8 cellular contexts compared by ENCODE assay signal in the genomic region with DNA sequence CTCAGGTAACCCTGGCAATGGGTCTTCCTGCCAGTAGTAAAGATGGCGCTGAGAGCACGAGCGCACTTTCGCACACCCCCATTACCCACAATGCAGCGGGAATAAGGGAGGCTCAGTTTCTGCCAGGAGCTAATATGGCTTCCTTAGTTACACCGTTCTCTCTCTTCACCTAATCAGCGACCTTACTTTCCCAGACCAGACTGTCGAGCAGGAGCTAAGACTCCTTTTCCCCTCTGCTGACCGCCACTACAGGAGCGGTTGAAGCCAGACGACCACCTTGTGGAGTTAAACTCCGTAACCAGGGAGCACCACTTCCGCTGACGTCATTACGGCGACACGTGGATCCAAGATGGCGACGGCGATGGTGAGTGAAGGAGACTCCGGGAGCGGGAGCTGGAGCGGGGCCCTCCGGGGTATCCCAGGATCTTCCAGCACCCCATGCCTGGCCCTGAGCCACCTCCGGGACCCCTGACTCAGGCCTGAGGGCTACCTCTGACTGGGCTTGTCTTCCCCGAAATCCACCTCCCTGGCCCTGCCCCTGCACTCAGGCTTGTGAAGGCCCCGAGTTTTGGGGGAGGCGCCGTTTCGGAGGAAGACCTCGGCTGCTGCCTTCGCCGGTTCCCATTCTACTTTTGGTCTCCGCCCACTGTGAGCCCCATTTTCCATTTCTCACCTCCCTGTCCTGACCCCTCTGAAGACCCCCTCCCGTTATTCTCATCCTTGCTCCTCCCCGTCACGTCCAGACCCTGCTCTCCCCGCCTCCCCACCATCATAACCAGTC. TPM values are rescaled to one million over a fixed set of nuclear protein-coding genes. Genes with fewer than 3 reads are reported as not detected.
DNase-seq lines count a peak whose midpoint lies in the region; ATAC-seq, FAIRE-seq and TF ChIP-seq lines count a peak whose summit lies in the region.

A gene with protein sequence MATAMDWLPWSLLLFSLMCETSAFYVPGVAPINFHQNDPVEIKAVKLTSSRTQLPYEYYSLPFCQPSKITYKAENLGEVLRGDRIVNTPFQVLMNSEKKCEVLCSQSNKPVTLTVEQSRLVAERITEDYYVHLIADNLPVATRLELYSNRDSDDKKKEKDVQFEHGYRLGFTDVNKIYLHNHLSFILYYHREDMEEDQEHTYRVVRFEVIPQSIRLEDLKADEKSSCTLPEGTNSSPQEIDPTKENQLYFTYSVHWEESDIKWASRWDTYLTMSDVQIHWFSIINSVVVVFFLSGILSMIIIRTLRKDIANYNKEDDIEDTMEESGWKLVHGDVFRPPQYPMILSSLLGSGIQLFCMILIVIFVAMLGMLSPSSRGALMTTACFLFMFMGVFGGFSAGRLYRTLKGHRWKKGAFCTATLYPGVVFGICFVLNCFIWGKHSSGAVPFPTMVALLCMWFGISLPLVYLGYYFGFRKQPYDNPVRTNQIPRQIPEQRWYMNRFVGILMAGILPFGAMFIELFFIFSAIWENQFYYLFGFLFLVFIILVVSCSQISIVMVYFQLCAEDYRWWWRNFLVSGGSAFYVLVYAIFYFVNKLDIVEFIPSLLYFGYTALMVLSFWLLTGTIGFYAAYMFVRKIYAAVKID (plus strand): TSS at position 323 of the 781 bp plus-strand sequence. CDS start 27 bp downstream, at position 350.

- H3K79me2 ChIP-seq in HepG2 (ENCODE audit: insufficient read depth, low read length) = peaks cover 50% of the 10 kb centered on the region

- H3K27ac ChIP-seq in C4-2B = peak within 1 kb of the TSS; percentile 94
- H3K27ac ChIP-seq in HepG2 (ENCODE audit: extremely low read length, insufficient read depth, low read length) = peak within 1 kb of the TSS; percentile 98

- TSS peak; percentile 93 for BruUV-seq in HepG2 (replicated peaks; lab: Mats Ljungman, UMichigan)

- TF ChIP-seq POLR2A in HepG2 (IDR thresholded peaks at IDR 0.05; ENCODE audit: insufficient read depth in 1 of 2, low read depth in 2 of 2, low read length in 2 of 2) = peak; percentile 92 to 96

- peak within 1 kb of the TSS; percentile 100 for H2AFZ ChIP-seq in HepG2 (ENCODE audit: low read length)

- peak; percentile 3 to 43; a peak in 1 of 4 replicates for TF ChIP-seq EP300 in HepG2 (IDR thresholded peaks at IDR 0.05; ENCODE audit: low read depth in 2 of 2, low read length in 2 of 2)
- peak; percentile 47; the same call in 1 of the 2 replicates for TF ChIP-seq EP300 in HepG2 (CRISPR knock-in tag; IDR thresholded peaks at IDR 0.05; ENCODE audit: borderline replicate concordance)

- in situ Hi-C loops in HepG2 (cut with HindIII; ENCODE audit: extremely low pct_ligation_motif_present, low pct_unique_long_range_greater_than_20kb) = no loop called here

- POLR2A ChIA-PET in HepG2 (lab: Yijun Ruan, JAX) = interaction anchor here (0.5 to 1.9 kb wide), 8 partner anchors 9 to 230 kb away, joined by 3 to 7 read pairs (median 4); a partner anchor contains a TSS

- peak within 1 kb of the TSS; percentile 84 for H3K4me2 ChIP-seq in HepG2 (ENCODE audit: low read depth, low read length)

- WGBS in HepG2 (ENCODE audit: low lambda C conversion rate) = under 1% methylated on average over 32 of the region's 38 CpGs

- peaks cover 0 to 26% of the 10 kb centered on the region in 2 experiments; a peak in 3 of 5 replicates for H3K27me3 ChIP-seq in HepG2 (ENCODE audit: control insufficient read depth in 1 of 2, insufficient read depth in 2 of 2, low read length in 2 of 2)

- H3K9ac ChIP-seq in HepG2 (ENCODE audit: insufficient read depth, low read depth, low read length) = peak within 1 kb of the TSS; percentile 99

- TF ChIP-seq CTCF in C4-2B (conservative IDR thresholded peaks at IDR 0.05) (no peak), HepG2 (CRISPR knock-in tag; IDR thresholded peaks at IDR 0.05) (peak; percentile 27; the same call in 1 of the 2 replicates)

- TF ChIP-seq RAD21 in HepG2 (CRISPR knock-in tag; IDR thresholded peaks at IDR 0.05) = peak; percentile 30

- peak; percentile 93 for FAIRE-seq in HepG2 (lab: Jason Lieb, UNC)

- CTCF ChIA-PET in HepG2 (lab: Yijun Ruan, JAX; ENCODE audit: low intra/inter-chr PET ratio, low total read pairs) = no interaction called here

- no peaks in the 10 kb centered on the region for H3K9me3 ChIP-seq in HepG2 (ENCODE audit: low read length)

- H4K20me1 ChIP-seq in HepG2 (ENCODE audit: insufficient read depth, low read length) = peaks cover 23% of the 10 kb centered on the region

- DNase-seq in NCI-H774 (lab: John Stamatoyannopoulos, UW) (peak; percentile 92), dermis microvascular lymphatic vessel endothelial cell (ENCODE audit: low read depth in 2 of 2) (peak; percentile 92 to 94), HepG2 (ENCODE audit: low spot score) (peak; percentile 97)
- peak; percentile 90 to 92 for DNase-seq in activated CD4-positive, alpha-beta T cell treated with anti-CD3 and anti-CD28 coated beads, Interleukin-2, amount 50 U/mL, for 48 hours
- peak; percentile 85 for DNase-seq in stimulated activated CD4-positive, alpha-beta T cell treated with anti-CD3 and anti-CD28 coated beads, Interleukin-4, amount 100 ng/mL, for 1 hour

- peaks cover 47% of the 10 kb centered on the region for H3K4me1 ChIP-seq in HepG2 (ENCODE audit: insufficient read depth, low read length)

- intact Hi-C loops in HepG2 (cut with micrococcal nuclease; ENCODE audit: unreplicated experiment) = no loop called here

- ATAC-seq in GM19395 (IDR thresholded peaks at IDR 0.05; ENCODE audit: unreplicated experiment) (peak; percentile 86), HG03565 (IDR thresholded peaks at IDR 0.05; ENCODE audit: unreplicated experiment) (peak; percentile 63), HepG2 (peak; percentile 83)

- H3K36me3 ChIP-seq in HepG2 (replicated peaks in 1 of 2; ENCODE audit: control insufficient read depth in 1 of 2, insufficient read depth in 2 of 2, low read length in 2 of 2) = peaks cover 0 to 2% of the 10 kb centered on the region in 2 experiments; a peak in 2 of 5 replicates

- peak within 1 kb of the TSS; percentile 84 to 95 (median 85) for H3K4me3 ChIP-seq in HepG2 (replicated peaks in 1 of 3; ENCODE audit: insufficient read depth in 1 of 3, low read depth in 2 of 3, low read length in 3 of 3)

TF ChIP-seq in HepG2, 621 proteins besides CTCF, POLR2A, EP300 and RAD21 (continues in another document):
- peak; percentile 96; the same call in 1 of the 2 replicates for TF ChIP-seq ISX (CRISPR knock-in tag; conservative IDR thresholded peaks at IDR 0.05)
- TF ChIP-seq, protein P1, sequence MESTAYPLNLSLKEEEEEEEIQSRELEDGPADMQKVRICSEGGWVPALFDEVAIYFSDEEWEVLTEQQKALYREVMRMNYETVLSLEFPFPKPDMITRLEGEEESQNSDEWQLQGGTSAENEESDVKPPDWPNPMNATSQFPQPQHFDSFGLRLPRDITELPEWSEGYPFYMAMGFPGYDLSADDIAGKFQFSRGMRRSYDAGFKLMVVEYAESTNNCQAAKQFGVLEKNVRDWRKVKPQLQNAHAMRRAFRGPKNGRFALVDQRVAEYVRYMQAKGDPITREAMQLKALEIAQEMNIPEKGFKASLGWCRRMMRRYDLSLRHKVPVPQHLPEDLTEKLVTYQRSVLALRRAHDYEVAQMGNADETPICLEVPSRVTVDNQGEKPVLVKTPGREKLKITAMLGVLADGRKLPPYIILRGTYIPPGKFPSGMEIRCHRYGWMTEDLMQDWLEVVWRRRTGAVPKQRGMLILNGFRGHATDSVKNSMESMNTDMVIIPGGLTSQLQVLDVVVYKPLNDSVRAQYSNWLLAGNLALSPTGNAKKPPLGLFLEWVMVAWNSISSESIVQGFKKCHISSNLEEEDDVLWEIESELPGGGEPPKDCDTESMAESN (CRISPR knock-in tag; conservative IDR thresholded peaks at IDR 0.05) = peak; percentile 78
- TF ChIP-seq MXD4 (CRISPR knock-in tag; IDR thresholded peaks at IDR 0.05) = peak; percentile 89
- TF ChIP-seq KLF11 (CRISPR knock-in tag; IDR thresholded peaks at IDR 0.05) = peak; percentile 97
- peak; percentile 96 for TF ChIP-seq LCORL (IDR thresholded peaks at IDR 0.05)
- TF ChIP-seq LCORL (CRISPR knock-in tag; IDR thresholded peaks at IDR 0.05) = peak; percentile 56; the same call in 1 of the 2 replicates
- peak; percentile 97 for TF ChIP-seq SATB2 (CRISPR knock-in tag; IDR thresholded peaks at IDR 0.05)
- peak; percentile 92; the same call in 1 of the 2 replicates for TF ChIP-seq RARG (CRISPR knock-in tag; IDR thresholded peaks at IDR 0.05; ENCODE audit: low read depth)
- TF ChIP-seq ZNF292 (CRISPR knock-in tag; IDR thresholded peaks at IDR 0.05; ENCODE audit: borderline replicate concordance, low read depth) = peak; percentile 80; the same call in 1 of the 2 replicates
- TF ChIP-seq MED8 (CRISPR knock-in tag; IDR thresholded peaks at IDR 0.05; ENCODE audit: insufficient replicate concordance) = peak; percentile 81

RNA-seq across cellular contexts. Expression of the gene that starts here (rescaled TPM):
- total RNA-seq in dermis microvascular lymphatic vessel endothelial cell (16.7 and 27.3 TPM in 2 replicates), HepG2 (2016; rRNA removed; fragmentation: Illumina TruSeq; extraction: Trizol) (30.3 and 53.5 TPM in 2 replicates)
- 8.9 and 10.2 TPM in 2 replicates for total RNA-seq in HepG2 (2016; cell fraction: cytosol; rRNA removed; fragmentation: Illumina TruSeq; extraction: Trizol; ENCODE audit: low read depth)
- 26.6 and 52.8 TPM in 2 replicates for total RNA-seq in HepG2 (2016; cell fraction: insoluble cytoplasmic fraction; rRNA removed; fragmentation: Illumina TruSeq; extraction: Trizol)
- 16.3 and 19.5 TPM in 2 replicates for total RNA-seq in HepG2 (2016; cell fraction: membrane; rRNA removed; fragmentation: Illumina TruSeq; extraction: Trizol)
- 67.0 and 79.9 TPM in 2 replicates for total RNA-seq in HepG2 (2016; cell fraction: nucleus; rRNA removed; fragmentation: Illumina TruSeq; extraction: Trizol)
- 171 and 183 TPM in 2 replicates for polyA plus RNA-seq in HepG2 (2011; rRNA removed)
- 137 and 141 TPM in 2 replicates for polyA plus RNA-seq in HepG2 (2011; cell fraction: cytosol; rRNA removed)
- polyA plus RNA-seq in HepG2 (2011; cell fraction: nucleus; rRNA removed) = 138 and 162 TPM in 2 replicates
- polyA plus RNA-seq in HepG2 (2012) = 93.4 and 96.8 TPM in 2 replicates
- polyA plus RNA-seq in HepG2 (2016; cell fraction: cytosol; fragmentation: Illumina TruSeq; extraction: Trizol; ENCODE audit: low read depth) = 5.9 and 6.7 TPM in 2 replicates
- polyA plus RNA-seq in HepG2 (2016; cell fraction: insoluble cytoplasmic fraction; fragmentation: Illumina TruSeq; extraction: Trizol; ENCODE audit: low read depth) = 27.2 and 35.4 TPM in 2 replicates
- polyA plus RNA-seq in HepG2 (2016; cell fraction: membrane; fragmentation: Illumina TruSeq; extraction: Trizol; ENCODE audit: low read depth) = 15.5 and 17.0 TPM in 2 replicates
- 134 and 135 TPM in 2 replicates for polyA plus RNA-seq in HepG2 (2016; cell fraction: nucleus; fragmentation: Illumina TruSeq; extraction: Trizol; ENCODE audit: insufficient read depth, low read depth)
- polyA minus RNA-seq in HepG2 (2011; rRNA and poly(A)+ RNA removed; ENCODE audit: low replicate concordance) = 107 and 349 TPM in 2 replicates
- polyA minus RNA-seq in HepG2 (2011; cell fraction: cytosol; rRNA and poly(A)+ RNA removed) = 135 and 159 TPM in 2 replicates
- 88.2 and 109 TPM in 2 replicates for polyA minus RNA-seq in HepG2 (2011; cell fraction: nucleus; rRNA and poly(A)+ RNA removed)

Comparison
In these comparisons a context has a peak if more than half of its experiments do, and no peak if none do; other contexts are left out.
1. Peak in every context shown above with its lines: DNase-seq, ATAC-seq, H3K4me3 ChIP-seq and H3K27ac ChIP-seq.